20 cellular contexts compared by ENCODE assay signal in genomic region chr6:32602403-32602802, GRCh38. TPM values are rescaled to one million over a fixed set of nuclear protein-coding genes. Genes with fewer than 3 reads are reported as not detected.
DNase-seq lines count a peak whose midpoint lies in the region; ATAC-seq and TF ChIP-seq lines count a peak whose summit lies in the region.
"Had no signal": no experiment of that assay in that cellular context is flagged by ENCODE, and none has a peak within 500 bp of the region (broad histone marks: within the 10 kb centered on the region; RNA-seq: fewer than 3 reads in every experiment).

No MANE protein-coding gene starts in this region.

- DNase-seq in T-helper 2 cell treated with Interferon-gamma antibody and Interleukin-4, amounts not matched to agents 5 μg/mL and 100 μg/mL, for 36 hours (ENCODE audit: low spot score): no peak
- DNase-seq in T-helper 2 cell (no peak), OCI-LY7 (ENCODE audit: low spot score) (no peak), naive B cell (no peak), Calu3 (no peak), NCI-H774 (lab: John Stamatoyannopoulos, UW) (no peak)
- DNase-seq: 8988T, COR-L47, DMS153, H9, NCI-H1105 treated with DMSO at 0.1 percent for 48 hours, NCI-H187 treated with DMSO at 0.1 percent for 48 hours, NCI-H526 treated with DMSO at 0.1 percent for 48 hours, OCI-M1, RPMI8226, SIG-M5 had no signal

- no peaks in the 10 kb centered on the region for H3K27me3 ChIP-seq in BLaER1 treated with 17β-estradiol and CSF1 and Interleukin-3, amounts not matched to agents 10 nM and 100 nM

- H3K4me3 Mint-ChIP-seq in T-helper 2 cell treated with Interferon-gamma antibody and Interleukin-4, amounts not matched to agents 5 μg/mL and 100 μg/mL, for 36 hours: no peak overlapping the region
- peak overlapping the region in 5 of 8 donors; percentile 39 to 81 (median 71) for H3K4me3 Mint-ChIP-seq in naive B cell
- H3K4me3 Mint-ChIP-seq in Calu3 (ENCODE audit: low read depth, unreplicated experiment): no peak overlapping the region
- H3K4me3 Mint-ChIP-seq: H9 had no signal

- peaks cover 8% of the 10 kb centered on the region for H3K36me3 Mint-ChIP-seq in T-helper 2 cell treated with Interferon-gamma antibody and Interleukin-4, amounts not matched to agents 5 μg/mL and 100 μg/mL, for 36 hours (ENCODE audit: low read depth)
- H3K36me3 Mint-ChIP-seq in naive B cell (peaks cover 4 to 17% of the 10 kb centered on the region in 2 donors), Calu3 (ENCODE audit: insufficient read depth, unreplicated experiment) (peaks cover 2% of the 10 kb centered on the region)

- no peaks in the 10 kb centered on the region for H3K79me2 ChIP-seq in OCI-LY7 (ENCODE audit: insufficient read depth, low read depth, low read length)

- no peak overlapping the region for H3K4me2 ChIP-seq in BLaER1 treated with 17β-estradiol and CSF1 and Interleukin-3, amounts not matched to agents 10 nM and 100 nM
- H3K4me2 ChIP-seq in OCI-LY7 (ENCODE audit: low read length): peak overlapping the region; percentile 57; the same call in 1 of the 2 replicates

- H3K27me3 Mint-ChIP-seq in T-helper 2 cell treated with Interferon-gamma antibody and Interleukin-4, amounts not matched to agents 5 μg/mL and 100 μg/mL, for 36 hours (ENCODE audit: low read depth): peaks cover 6% of the 10 kb centered on the region
- H3K27me3 Mint-ChIP-seq in naive B cell (no peaks in the 10 kb centered on the region), Calu3 (ENCODE audit: unreplicated experiment) (peaks cover 24% of the 10 kb centered on the region)

- POLR2A ChIA-PET in OCI-LY7 (lab: Charles Lee): interaction anchor here (1.2 kb wide), 1 partner anchor 20 kb away, joined by 3 read pairs; no protein-coding TSS in a partner anchor

- peak overlapping the region in 9 of 11 experiments; percentile 26 to 77 (median 67); a peak in 10 of 22 replicates for H3K27ac ChIP-seq in BLaER1 treated with 17β-estradiol and CSF1 and Interleukin-3, amounts not matched to agents 10 nM and 100 nM
- no peak overlapping the region for H3K27ac ChIP-seq in OCI-LY7 (ENCODE audit: low read depth, low read length, poor library complexity, severe bottlenecking)

- ATAC-seq in naive B cell (ENCODE audit: low read depth in 2 of 2) (no peak), HG03039 (IDR thresholded peaks at IDR 0.05; ENCODE audit: unreplicated experiment) (no peak)

- TF ChIP-seq CTCF in OCI-LY7 (conservative IDR thresholded peaks at IDR 0.05; ENCODE audit: low read length): no peak
- no peak for TF ChIP-seq CTCF in Calu3 (IDR thresholded peaks at IDR 0.05; ENCODE audit: unreplicated experiment)

- CTCF ChIA-PET in OCI-LY7 (lab: Charles Lee; ENCODE audit: unreplicated experiment) (no interaction called here), Calu3 (lab: Charles Lee) (no interaction called here)

- peaks cover 0 to 13% (median 6%) of the 10 kb centered on the region in 10 experiments; a peak in 13 of 20 replicates for H3K4me1 ChIP-seq in BLaER1 treated with 17β-estradiol and CSF1 and Interleukin-3, amounts not matched to agents 10 nM and 100 nM
- peaks cover 25% of the 10 kb centered on the region for H3K4me1 ChIP-seq in OCI-LY7 (ENCODE audit: insufficient read depth, low read length, poor library complexity, severe bottlenecking)

- H3K9me3 ChIP-seq in BLaER1 treated with 17β-estradiol and CSF1 and Interleukin-3, amounts not matched to agents 10 nM and 100 nM (replicated peaks in 1 of 11): peaks cover 0 to 7% (median 0%) of the 10 kb centered on the region in 11 experiments; a peak in 4 of 22 replicates
- H3K9me3 ChIP-seq in OCI-LY7 (ENCODE audit: low read length): no peaks in the 10 kb centered on the region

- peaks cover 14% of the 10 kb centered on the region for H3K9me3 Mint-ChIP-seq in T-helper 2 cell treated with Interferon-gamma antibody and Interleukin-4, amounts not matched to agents 5 μg/mL and 100 μg/mL, for 36 hours
- H3K9me3 Mint-ChIP-seq in naive B cell (peaks cover 0 to 28% (median 6%) of the 10 kb centered on the region in 7 donors), Calu3 (ENCODE audit: low read depth, unreplicated experiment) (no peaks in the 10 kb centered on the region)

- BruUV-seq in OCI-LY7 (replicated peaks; lab: Mats Ljungman, UMichigan) (no TSS peak), Calu3 (replicated peaks; lab: Mats Ljungman, UMichigan) (no TSS peak)

- no peaks in the 10 kb centered on the region for H3K36me3 ChIP-seq in BLaER1 treated with 17β-estradiol and CSF1 and Interleukin-3, amounts not matched to agents 10 nM and 100 nM
- H3K36me3 ChIP-seq in OCI-LY7 (ENCODE audit: insufficient read depth, low read length): no peaks in the 10 kb centered on the region; the same call in 1 of the 2 replicates

- H3K27ac Mint-ChIP-seq in T-helper 2 cell treated with Interferon-gamma antibody and Interleukin-4, amounts not matched to agents 5 μg/mL and 100 μg/mL, for 36 hours: peak overlapping the region; percentile 7
- H3K27ac Mint-ChIP-seq in naive B cell: peak overlapping the region in 4 of 6 donors; percentile 98 to 99 (median 99)
- H3K27ac Mint-ChIP-seq in Calu3 (ENCODE audit: unreplicated experiment): no peak overlapping the region
- H3K27ac Mint-ChIP-seq: H9 had no signal

- intact Hi-C loops in OCI-LY7 (cut with micrococcal nuclease; ENCODE audit: unreplicated experiment): no loop called here
- intact Hi-C loops in Calu3 (cut with micrococcal nuclease; ENCODE audit: unreplicated experiment): no loop called here

- H3K4me1 Mint-ChIP-seq in T-helper 2 cell treated with Interferon-gamma antibody and Interleukin-4, amounts not matched to agents 5 μg/mL and 100 μg/mL, for 36 hours (ENCODE audit: low read depth): peaks cover 20% of the 10 kb centered on the region
- H3K4me1 Mint-ChIP-seq in naive B cell (peaks cover 43 to 73% (median 72%) of the 10 kb centered on the region in 3 donors), Calu3 (ENCODE audit: low read depth, unreplicated experiment) (peaks cover 15% of the 10 kb centered on the region)

- H4K20me1 ChIP-seq in BLaER1 treated with 17β-estradiol and CSF1 and Interleukin-3, amounts not matched to agents 10 nM and 100 nM: no peaks in the 10 kb centered on the region
- H4K20me1 ChIP-seq in OCI-LY7 (ENCODE audit: insufficient read depth, low read length): no peaks in the 10 kb centered on the region

- H3K9me2 ChIP-seq in OCI-LY7 (ENCODE audit: insufficient read depth, low read length): no peaks in the 10 kb centered on the region

- H3K9ac ChIP-seq in BLaER1 treated with 17β-estradiol and CSF1 and Interleukin-3, amounts not matched to agents 10 nM and 100 nM: no peak overlapping the region

- H2AFZ ChIP-seq in OCI-LY7 (ENCODE audit: low read length): no peak overlapping the region

- no peak overlapping the region for H3K4me3 ChIP-seq in BLaER1 treated with 17β-estradiol and CSF1 and Interleukin-3, amounts not matched to agents 10 nM and 100 nM
- no peak overlapping the region for H3K4me3 ChIP-seq in OCI-LY7 (ENCODE audit: low read depth, low read length, poor library complexity, severe bottlenecking)

RNA-seq across cellular contexts. Expression of gene HLA-DRB1, which starts 12.8 kb away (rescaled TPM):
- total RNA-seq in OCI-LY7 (2014; rRNA removed; shearing (Covaris generic)): 132 and 156 TPM in 2 replicates
- total RNA-seq in OCI-LY7 (2022) (98.1 and 111 TPM in 2 replicates), Calu3 (2022) (111 and 141 TPM in 2 replicates)
- polyA plus RNA-seq in naive B cell (ENCODE audit: low read depth in 6 of 6): 1,000 to 10,000 TPM; 2,451 to 5,170 (median 4,939) TPM
- total RNA-seq: HT1080 had no signal
- polyA plus RNA-seq: BJ had no signal

RNA-seq across cellular contexts. Expression of gene HLA-DQA1, which starts 34.8 kb away (rescaled TPM):
- 0.79 and 1.6 TPM in 2 replicates for total RNA-seq in OCI-LY7 (2014; rRNA removed; shearing (Covaris generic))
- total RNA-seq in OCI-LY7 (2022): 31.2 and 32.3 TPM in 2 replicates
- polyA plus RNA-seq in naive B cell (ENCODE audit: low read depth in 6 of 6): 1,000 to 10,000 TPM in 2 of 6 donors, 100 to 1,000 TPM in 4; 309 to 1,253 (median 783) TPM
- 6.9 and 12.9 TPM in 2 replicates for total RNA-seq in Calu3 (2022)
- total RNA-seq: HT1080 had no signal
- polyA plus RNA-seq: BJ had no signal

Comparison
In these comparisons a context has a peak if more than half of its experiments do, and no peak if none do; other contexts are left out.
1. H3K4me3 Mint-ChIP-seq: peak in naive B cell (5 of 8); none in T-helper 2 cell treated with Interferon-gamma antibody and Interleukin-4, amounts not matched to agents 5 μg/mL and 100 μg/mL, for 36 hours (single experiment) and Calu3 (single experiment).